ENCODE assay signal across 1 cellular context in genomic region chr14:24194873-24195185, GRCh38.
TF ChIP-seq lines count a peak whose summit lies in the region.

No MANE protein-coding gene starts in this region.

TF ChIP-seq in GM12878, 131 proteins besides CTCF, POLR2A, EP300 and RAD21:
- TF ChIP-seq ZBED1 (IDR thresholded peaks at IDR 0.05; ENCODE audit: borderline replicate concordance), result no peak
- TF ChIP-seq WRNIP1 (IDR thresholded peaks at IDR 0.05; ENCODE audit: borderline replicate concordance, low read depth, low read length), result 0 out of 2 replicates have a peak, but pooled peaks have one; percentile 37
- TF ChIP-seq HDGF (IDR thresholded peaks at IDR 0.05), result 0 out of 2 replicates have a peak, but pooled peaks have one; percentile 44
